ENCODE assay signal across 9 cellular contexts in the genomic region with DNA sequence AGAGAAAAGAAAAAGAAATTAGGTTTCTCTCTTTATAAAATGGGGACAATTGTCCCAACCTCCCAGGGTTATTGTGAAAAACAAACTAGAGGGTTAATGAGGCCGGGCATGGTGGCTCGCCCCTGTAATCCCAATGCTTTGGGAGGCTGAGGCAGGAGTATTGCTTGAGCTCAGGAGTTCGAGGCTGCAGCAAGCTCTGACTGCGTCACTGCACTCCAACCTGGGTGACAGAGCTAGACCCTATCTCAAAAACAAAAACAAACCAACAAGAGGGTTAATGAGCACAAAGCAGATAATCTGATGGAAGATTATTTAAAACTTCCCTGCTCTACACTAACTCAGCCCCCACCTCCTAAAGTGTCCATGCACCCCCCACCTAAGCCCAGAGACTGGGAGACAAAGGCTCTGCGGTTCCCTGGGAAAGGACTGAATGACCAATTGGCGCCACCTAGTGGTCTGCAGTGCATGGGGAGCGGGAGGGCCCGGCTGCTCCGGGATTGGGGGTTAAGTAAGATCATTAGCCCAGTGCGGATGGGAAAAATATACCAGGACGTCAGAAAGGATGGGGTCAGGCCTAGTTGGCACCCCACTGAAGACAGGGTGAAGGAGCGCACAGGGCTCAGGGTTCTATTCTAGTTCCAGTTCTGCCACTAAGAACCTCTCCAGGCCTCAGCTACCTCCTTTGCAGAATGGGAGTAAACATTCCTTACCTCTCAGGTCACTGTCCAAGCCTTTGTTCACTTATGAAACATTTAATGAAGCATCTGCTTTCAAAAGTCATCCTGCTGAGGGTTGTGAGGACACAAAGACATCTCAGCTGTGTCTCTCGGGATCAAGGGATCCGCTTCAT. TPM values are rescaled to one million over a fixed set of nuclear protein-coding genes. Genes with fewer than 3 reads are reported as not detected.
DNase-seq lines count a peak whose midpoint lies in the region; ATAC-seq and TF ChIP-seq lines count a peak whose summit lies in the region.
"Had no signal": no experiment of that assay in that cellular context is flagged by ENCODE, and none has a peak within 500 bp of the region (broad histone marks: within the 10 kb centered on the region; RNA-seq: fewer than 3 reads in every experiment).

No MANE protein-coding gene starts in this region.

- H3K9me3 ChIP-seq in neuronal stem cell (replicated peaks in 1 of 2; ENCODE audit: control insufficient read depth in 2 of 2, insufficient read depth in 1 of 2, low read depth in 1 of 2, low read length in 2 of 2): no peaks in the 10 kb centered on the region
- no peaks in the 10 kb centered on the region for H3K9me3 ChIP-seq in thyroid gland

- no peak overlapping the region for H3K23ac ChIP-seq in neuronal stem cell (ENCODE audit: low read depth, low read length, poor library complexity)

- H3K4me1 ChIP-seq in neuronal stem cell (ENCODE audit: control insufficient read depth in 2 of 2, insufficient read depth in 1 of 2, low read depth in 1 of 2, low read length in 2 of 2) (peaks cover 20 to 34% of the 10 kb centered on the region in 2 donors), thyroid gland (no peaks in the 10 kb centered on the region)

- no peak overlapping the region for H3K27ac Mint-ChIP-seq in activated T-helper 17 cell treated with anti-CD3 and anti-CD28 coated beads, Interleukin-2, amount 50 U/mL, for 72 hours

- H3K27me3 Mint-ChIP-seq in activated T-helper 17 cell treated with anti-CD3 and anti-CD28 coated beads, Interleukin-2, amount 50 U/mL, for 72 hours: no peaks in the 10 kb centered on the region

- H3K18ac ChIP-seq in neuronal stem cell (ENCODE audit: low read length): no peak overlapping the region

- no peak overlapping the region for H4K8ac ChIP-seq in neuronal stem cell (ENCODE audit: low read depth, low read length)

- no CpG with 5 or more reads among the region's 14 CpGs for WGBS in neuronal stem cell (ENCODE audit: extremely low coverage in 2 of 2, insufficient read length in 2 of 2, insufficient replicate concordance in 1 of 2), 2 donors
- 30 to 31% methylated on average over 13 to 14 of the region's 14 CpGs for WGBS in thyroid gland, 2 donors

- H3K9ac ChIP-seq in neuronal stem cell (ENCODE audit: low read depth, low read length, poor library complexity): peak overlapping the region; percentile 47

- H3K27me3 ChIP-seq in neuronal stem cell (ENCODE audit: control insufficient read depth in 3 of 3, insufficient read depth in 3 of 3, low read depth in 1 of 3, low read length in 3 of 3) (no peaks in the 10 kb centered on the region), thyroid gland (no peaks in the 10 kb centered on the region)

- H3K27ac ChIP-seq in neuronal stem cell (replicated peaks; ENCODE audit: low read length) (no peak overlapping the region), thyroid gland (no peak overlapping the region)
- H3K27ac ChIP-seq: epithelial cell of prostate had no signal

- no peak overlapping the region for H2BK120ac ChIP-seq in neuronal stem cell (ENCODE audit: low read depth, low read length)

- no peak overlapping the region for H2BK5ac ChIP-seq in neuronal stem cell (ENCODE audit: low read length)

- H2AK5ac ChIP-seq in neuronal stem cell (ENCODE audit: low read depth, low read length): peak overlapping the region; percentile 1

- no peak overlapping the region for H2BK12ac ChIP-seq in neuronal stem cell (ENCODE audit: low read length)

- TF ChIP-seq CTCF in LNCAP (IDR thresholded peaks at IDR 0.05) (peak; percentile 98), thyroid gland (IDR thresholded peaks at IDR 0.05) (peak; percentile 66 to 94 (median 90))

- H3K4ac ChIP-seq in neuronal stem cell (ENCODE audit: low read length): no peak overlapping the region

- intact Hi-C loops in thyroid gland (cut with DNase I): loop anchor here (2.0 to 5.0 kb wide), 2 partner anchors 79 to 123 kb away; no protein-coding TSS in a partner anchor

- H3K9me3 Mint-ChIP-seq in activated T-helper 17 cell treated with anti-CD3 and anti-CD28 coated beads, Interleukin-2, amount 50 U/mL, for 72 hours: no peaks in the 10 kb centered on the region

- DNase-seq in Daoy (ENCODE audit: low read depth) (peak; percentile 76), RPMI8226 (peak; percentile 84), foreskin melanocyte (peak; percentile 52), neuronal stem cell (ENCODE audit: low spot score) (peak; percentile 83), thyroid gland (peak; percentile 77 to 85)

- H3K36me3 ChIP-seq in neuronal stem cell (replicated peaks in 1 of 2; ENCODE audit: control insufficient read depth in 2 of 2, insufficient read depth in 2 of 2, low read length in 2 of 2) (no peaks in the 10 kb centered on the region), thyroid gland (no peaks in the 10 kb centered on the region)

- no peak overlapping the region for H3K14ac ChIP-seq in neuronal stem cell (ENCODE audit: low read length)

- ATAC-seq in activated T-helper 17 cell treated with anti-CD3 and anti-CD28 coated beads, Interleukin-2, amount 50 U/mL, for 72 hours (replicated peaks): peak; percentile 79
- ATAC-seq in HG03196 (IDR thresholded peaks at IDR 0.05; ENCODE audit: unreplicated experiment): no peak

- no peaks in the 10 kb centered on the region for H3K36me3 Mint-ChIP-seq in activated T-helper 17 cell treated with anti-CD3 and anti-CD28 coated beads, Interleukin-2, amount 50 U/mL, for 72 hours (ENCODE audit: low read depth)

- H3K4me3 ChIP-seq in neuronal stem cell (ENCODE audit: low read length in 2 of 2): no peak overlapping the region
- H3K4me3 ChIP-seq in thyroid gland (replicated peaks in 1 of 3): no peak overlapping the region

- H3K4me3 Mint-ChIP-seq in activated T-helper 17 cell treated with anti-CD3 and anti-CD28 coated beads, Interleukin-2, amount 50 U/mL, for 72 hours: no peak overlapping the region

- H3K79me1 ChIP-seq in neuronal stem cell (ENCODE audit: low read depth, low read length): no peaks in the 10 kb centered on the region

- no peak overlapping the region for H2BK15ac ChIP-seq in neuronal stem cell (ENCODE audit: low read length)

- no peaks in the 10 kb centered on the region for H3K4me1 Mint-ChIP-seq in activated T-helper 17 cell treated with anti-CD3 and anti-CD28 coated beads, Interleukin-2, amount 50 U/mL, for 72 hours

- no peak overlapping the region for H3K4me2 ChIP-seq in neuronal stem cell (ENCODE audit: insufficient read depth, low read length, poor library complexity, severe bottlenecking)

- TF ChIP-seq POLR2A in thyroid gland (IDR thresholded peaks at IDR 0.05): no peak

- H2AFZ ChIP-seq in neuronal stem cell (ENCODE audit: low read length): peak overlapping the region; percentile 4

- H4K91ac ChIP-seq in neuronal stem cell (ENCODE audit: low read depth, low read length, poor library complexity): no peak overlapping the region

RNA-seq across cellular contexts. Expression of gene PIF1, which starts 15.6 kb away (rescaled TPM):
- total RNA-seq in Daoy (2014; rRNA removed; shearing (Covaris generic)): 26.6 and 32.9 TPM in 2 replicates
- total RNA-seq in activated T-helper 17 cell treated with anti-CD3 and anti-CD28 coated beads, Interleukin-2, amount 50 U/mL, for 72 hours: 10 to 100 TPM; 44.4 to 53.1 TPM
- polyA plus RNA-seq in neuronal stem cell (2013, experiment 1 of 2): 38.9 TPM
- 36.9 TPM for polyA plus RNA-seq in neuronal stem cell (2013, experiment 2 of 2)
- total RNA-seq in thyroid gland: 1 to 10 TPM in 1 of 4 donors, under 1 TPM in 2, not detected in 1; 0.33 to 1.1 (median 0.54) TPM

RNA-seq across cellular contexts. Expression of gene PLEKHO2, which starts 31.8 kb away (rescaled TPM):
- 8.7 and 10.7 TPM in 2 replicates for total RNA-seq in Daoy (2014; rRNA removed; shearing (Covaris generic))
- total RNA-seq in activated T-helper 17 cell treated with anti-CD3 and anti-CD28 coated beads, Interleukin-2, amount 50 U/mL, for 72 hours: 10 to 100 TPM; 21.8 to 25.9 TPM
- 5.7 TPM for polyA plus RNA-seq in neuronal stem cell (2013, experiment 1 of 2)
- polyA plus RNA-seq in neuronal stem cell (2013, experiment 2 of 2): 6.0 TPM
- total RNA-seq in thyroid gland: 10 to 100 TPM; 31.3 to 53.6 (median 46.1) TPM

RNA-seq across cellular contexts. Expression of gene RBPMS2, which starts 34.5 kb away (rescaled TPM):
- 0.06 TPM in 1 of 2 replicates, not detected in the other for total RNA-seq in Daoy (2014; rRNA removed; shearing (Covaris generic))
- total RNA-seq in activated T-helper 17 cell treated with anti-CD3 and anti-CD28 coated beads, Interleukin-2, amount 50 U/mL, for 72 hours: not detected
- polyA plus RNA-seq in neuronal stem cell (2013, experiment 1 of 2): 33.3 TPM
- 32.1 TPM for polyA plus RNA-seq in neuronal stem cell (2013, experiment 2 of 2)
- total RNA-seq in thyroid gland: 1 to 10 TPM; 2.6 to 3.5 (median 3.1) TPM

Comparison
In these comparisons a context has a peak if more than half of its experiments do, and no peak if none do; other contexts are left out.
1. RNA of gene PIF1, which starts 15.6 kb away (total RNA-seq): 44.4 to 53.1 TPM in activated T-helper 17 cell treated with anti-CD3 and anti-CD28 coated beads, Interleukin-2, amount 50 U/mL, for 72 hours and 26.6 to 32.9 TPM in Daoy; 0.33 to 1.1 TPM in thyroid gland; every median in the first group is over 10 times any median in the second.
2. Peak in every context shown above with its lines, with median percentiles within 50 percentile points of each other: DNase-seq.